Comparison of ENCODE assay signal across 9 cellular contexts in the genomic region with DNA sequence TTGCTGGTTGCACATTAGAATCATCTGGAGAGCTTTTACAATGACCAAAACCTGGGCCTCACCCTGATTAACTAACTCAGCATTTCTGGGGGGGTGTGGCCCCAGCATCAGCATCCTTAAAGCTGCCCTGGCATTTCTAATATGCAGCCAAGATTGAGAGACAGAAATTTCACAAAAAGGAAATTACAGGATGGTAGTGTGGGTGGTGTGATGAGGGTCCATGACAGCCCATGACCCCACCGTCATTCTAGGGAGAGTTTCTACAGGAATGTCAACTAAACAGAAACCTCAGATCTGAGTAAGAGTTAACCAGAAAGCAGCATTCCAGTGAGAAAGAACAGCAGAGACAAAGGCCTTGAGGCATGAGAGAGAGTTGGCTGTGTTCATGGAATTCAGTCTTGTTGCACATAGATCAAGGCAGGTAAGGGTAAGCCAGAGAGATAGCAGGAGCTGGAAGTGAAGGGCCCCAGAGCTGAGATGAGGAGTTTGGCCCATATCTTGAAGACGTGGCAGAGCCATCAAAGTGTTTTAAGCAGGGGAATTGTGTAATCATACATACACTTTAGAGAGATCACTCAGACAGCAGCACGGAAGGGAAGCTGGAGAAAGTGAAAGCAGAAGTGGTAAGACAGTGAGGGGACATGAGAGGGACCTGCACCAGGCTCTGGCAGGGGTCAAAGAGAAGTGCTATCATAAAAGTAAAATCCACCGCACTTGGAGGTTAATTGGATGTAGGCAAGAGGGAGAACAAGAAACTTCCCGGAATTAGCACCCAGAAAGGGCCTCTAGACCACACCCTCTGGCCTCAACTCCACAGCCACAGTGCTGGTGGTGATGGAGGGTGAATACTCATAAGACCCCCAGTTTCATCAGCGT. TPM values are rescaled to one million over a fixed set of nuclear protein-coding genes. Genes with fewer than 3 reads are reported as not detected.
DNase-seq lines count a peak whose midpoint lies in the region; ATAC-seq, FAIRE-seq and TF ChIP-seq lines count a peak whose summit lies in the region.
"Had no signal": no experiment of that assay in that cellular context is flagged by ENCODE, and none has a peak within 500 bp of the region (broad histone marks: within the 10 kb centered on the region; RNA-seq: fewer than 3 reads in every experiment).

No MANE protein-coding gene starts in this region.

- no peak for TF ChIP-seq CTCF in astrocyte (IDR thresholded peaks at IDR 0.05; ENCODE audit: insufficient read depth, low read depth, low read length)
- TF ChIP-seq CTCF in suprapubic skin (IDR thresholded peaks at IDR 0.05), result no peak

- DNase-seq in activated CD8-positive, alpha-beta memory T cell treated with anti-CD3 and anti-CD28 coated beads for 24 hours, result peak; percentile 80
- DNase-seq in activated CD8-positive, alpha-beta memory T cell treated with anti-CD3 and anti-CD28 coated beads, Interleukin-2, amount 50 U/mL, for 4 hours, result no peak
- DNase-seq in OCI-M1 (lab: John Stamatoyannopoulos, UW) (peak; percentile 89), astrocyte (ENCODE audit: low read depth) (peak; percentile 76), left lobe of liver (ENCODE audit: low spot score) (no peak), suprapubic skin (ENCODE audit: low spot score in 2 of 2) (no peak), NCI-H2081 (lab: John Stamatoyannopoulos, UW) (no peak)

- no peaks in the 10 kb centered on the region for H3K79me2 ChIP-seq in astrocyte (ENCODE audit: insufficient read depth, low read length)

- WGBS in suprapubic skin, result 21% methylated on average over 6 of the region's 6 CpGs

- peaks cover 7% of the 10 kb centered on the region for H3K4me1 ChIP-seq in astrocyte (ENCODE audit: insufficient read depth, low read length)
- peaks cover 12% of the 10 kb centered on the region for H3K4me1 ChIP-seq in suprapubic skin

- TF ChIP-seq POLR2A in suprapubic skin (IDR thresholded peaks at IDR 0.05), result no peak

- no peaks in the 10 kb centered on the region for H3K9me3 Mint-ChIP-seq in astrocyte (ENCODE audit: unreplicated experiment)

- no peak overlapping the region for H3K4me3 Mint-ChIP-seq in astrocyte (ENCODE audit: unreplicated experiment)

- H3K27ac Mint-ChIP-seq in astrocyte (ENCODE audit: unreplicated experiment), result peak overlapping the region; percentile 72

- no peaks in the 10 kb centered on the region for H3K27me3 ChIP-seq in astrocyte (ENCODE audit: insufficient read depth, low read length)
- H3K27me3 ChIP-seq in suprapubic skin, result no peaks in the 10 kb centered on the region

- peaks cover 13% of the 10 kb centered on the region for H3K27me3 Mint-ChIP-seq in astrocyte (ENCODE audit: low read depth, unreplicated experiment)

- H3K9ac ChIP-seq in astrocyte (ENCODE audit: low read length), result peak overlapping the region; percentile 11

- peak overlapping the region; percentile 71 for H3K4me2 ChIP-seq in astrocyte (ENCODE audit: low read length)

- no peaks in the 10 kb centered on the region for H3K36me3 Mint-ChIP-seq in astrocyte (ENCODE audit: low read depth, unreplicated experiment)

- H3K27ac ChIP-seq in astrocyte (ENCODE audit: low read depth, low read length) (no peak overlapping the region), suprapubic skin (peak overlapping the region; percentile 67)

- ATAC-seq in HG02885 (IDR thresholded peaks at IDR 0.05; ENCODE audit: poor library complexity, unreplicated experiment) (peak; percentile 99), left lobe of liver (peak; percentile 77)

- TF ChIP-seq EP300 in suprapubic skin (IDR thresholded peaks at IDR 0.05), result no peak

- H3K4me1 Mint-ChIP-seq in astrocyte (ENCODE audit: low read depth, unreplicated experiment), result peaks cover 12% of the 10 kb centered on the region

- H2AFZ ChIP-seq in astrocyte (ENCODE audit: low read depth, low read length), result peak overlapping the region; percentile 71

- peak; percentile 56 for FAIRE-seq in astrocyte (lab: Jason Lieb, UNC)
- FAIRE-seq: colon had no signal

- H3K9me3 ChIP-seq in astrocyte (ENCODE audit: insufficient read depth, low read depth, low read length) (no peaks in the 10 kb centered on the region), suprapubic skin (no peaks in the 10 kb centered on the region)

- no peaks in the 10 kb centered on the region for H4K20me1 ChIP-seq in astrocyte (ENCODE audit: insufficient read depth, low read length)

- H3K36me3 ChIP-seq in astrocyte (ENCODE audit: insufficient read depth, low read length) (no peaks in the 10 kb centered on the region), suprapubic skin (no peaks in the 10 kb centered on the region)

- H3K4me3 ChIP-seq in astrocyte (ENCODE audit: insufficient read depth, low read depth, low read length), result no peak overlapping the region
- H3K4me3 ChIP-seq in suprapubic skin, result peak overlapping the region; percentile 31

RNA-seq across cellular contexts. Expression of gene TRABD2A, which starts 7.8 kb away (rescaled TPM):
- 2.6 and 3.2 TPM in 2 replicates for total RNA-seq in astrocyte
- total RNA-seq in left lobe of liver, result 0.68 TPM
- total RNA-seq in suprapubic skin, result 1 to 10 TPM in 2 of 4 donors, under 1 TPM in 1, not detected in 1; 0.68 to 2.4 (median 1.7) TPM

RNA-seq across cellular contexts. Expression of gene TMSB10, which starts 16.8 kb away (rescaled TPM):
- total RNA-seq in astrocyte, result 2,866 and 3,439 TPM in 2 replicates
- 112 TPM for total RNA-seq in left lobe of liver
- 1,000 to 10,000 TPM in 2 of 4 donors, 100 to 1,000 TPM in 2; 859 to 1,108 (median 964) TPM for total RNA-seq in suprapubic skin

Comparison
In these comparisons a context has a peak if more than half of its experiments do, and no peak if none do; other contexts are left out.
1. DNase-seq: peak in activated CD8-positive, alpha-beta memory T cell treated with anti-CD3 and anti-CD28 coated beads for 24 hours (single experiment), OCI-M1 (single experiment) and astrocyte (single experiment); none in activated CD8-positive, alpha-beta memory T cell treated with anti-CD3 and anti-CD28 coated beads, Interleukin-2, amount 50 U/mL, for 4 hours (single experiment), left lobe of liver (single experiment), suprapubic skin (0 of 2) and NCI-H2081 (0 of 2).